ENCODE assay signal across 9 cellular contexts in genomic region chr17:27323538-27324212, GRCh38. TPM values are rescaled to one million over a fixed set of nuclear protein-coding genes. Genes with fewer than 3 reads are reported as not detected.
DNase-seq lines count a peak whose midpoint lies in the region; ATAC-seq and TF ChIP-seq lines count a peak whose summit lies in the region.
"Had no signal": no experiment of that assay in that cellular context is flagged by ENCODE, and none has a peak within 500 bp of the region (broad histone marks: within the 10 kb centered on the region; RNA-seq: fewer than 3 reads in every experiment).

No MANE protein-coding gene starts in this region.

- no peaks in the 10 kb centered on the region for H3K9me3 ChIP-seq in esophagus squamous epithelium

- peaks cover 16 to 60% (median 19%) of the 10 kb centered on the region in 3 donors for H3K4me1 ChIP-seq in esophagus squamous epithelium

- peaks cover 0 to 3% (median 0%) of the 10 kb centered on the region in 3 donors for H3K36me3 ChIP-seq in esophagus squamous epithelium

- no peak overlapping the region for H3K4me3 ChIP-seq in esophagus squamous epithelium

- no peak for TF ChIP-seq POLR2A in esophagus squamous epithelium (IDR thresholded peaks at IDR 0.05)

- no peaks in the 10 kb centered on the region for H3K36me3 Mint-ChIP-seq in osteocyte (ENCODE audit: unreplicated experiment)
- peaks cover 7% of the 10 kb centered on the region for H3K36me3 Mint-ChIP-seq in activated T-helper 1 cell treated with anti-CD3 and anti-CD28 coated beads, Interleukin-12 subunit alpha, Interleukin-12 subunit beta, Interleukin-2, Interleukin-4 antibody, amounts not matched to agents 30 ng/mL and 10 ng/mL and 1 ng/mL, durations not matched to agents 14 hours and 24 hours and 36 hours (ENCODE audit: low read depth)

- intact Hi-C loops in esophagus squamous epithelium (cut with DNase I), result no loop called here
- intact Hi-C loops in activated T-helper 1 cell treated with anti-CD3 and anti-CD28 coated beads, Interleukin-12 subunit alpha, Interleukin-12 subunit beta, Interleukin-2, Interleukin-4 antibody, amounts not matched to agents 30 ng/mL and 10 ng/mL and 1 ng/mL, durations not matched to agents 14 hours and 24 hours and 36 hours (cut with micrococcal nuclease), result no loop called here

- H3K4me1 Mint-ChIP-seq in osteocyte (ENCODE audit: unreplicated experiment), result peaks cover 17% of the 10 kb centered on the region
- no peaks in the 10 kb centered on the region for H3K4me1 Mint-ChIP-seq in activated T-helper 1 cell treated with anti-CD3 and anti-CD28 coated beads, Interleukin-12 subunit alpha, Interleukin-12 subunit beta, Interleukin-2, Interleukin-4 antibody, amounts not matched to agents 30 ng/mL and 10 ng/mL and 1 ng/mL, durations not matched to agents 14 hours and 24 hours and 36 hours (ENCODE audit: low read depth)

- no peaks in the 10 kb centered on the region for H3K9me3 Mint-ChIP-seq in osteocyte (ENCODE audit: unreplicated experiment)
- H3K9me3 Mint-ChIP-seq in activated T-helper 1 cell treated with anti-CD3 and anti-CD28 coated beads, Interleukin-12 subunit alpha, Interleukin-12 subunit beta, Interleukin-2, Interleukin-4 antibody, amounts not matched to agents 30 ng/mL and 10 ng/mL and 1 ng/mL, durations not matched to agents 14 hours and 24 hours and 36 hours, result no peaks in the 10 kb centered on the region

- TF ChIP-seq CTCF in esophagus squamous epithelium (IDR thresholded peaks at IDR 0.05) (no peak), osteocyte (IDR thresholded peaks at IDR 0.05) (no peak)

- H3K27ac ChIP-seq in esophagus squamous epithelium, result peak overlapping the region in 3 of 4 donors; percentile 42 to 51 (median 43)

- H3K27ac Mint-ChIP-seq in osteocyte (ENCODE audit: unreplicated experiment), result peak overlapping the region; percentile 38
- no peak overlapping the region for H3K27ac Mint-ChIP-seq in activated T-helper 1 cell treated with anti-CD3 and anti-CD28 coated beads, Interleukin-12 subunit alpha, Interleukin-12 subunit beta, Interleukin-2, Interleukin-4 antibody, amounts not matched to agents 30 ng/mL and 10 ng/mL and 1 ng/mL, durations not matched to agents 14 hours and 24 hours and 36 hours

- H3K27me3 Mint-ChIP-seq in osteocyte (ENCODE audit: unreplicated experiment), result no peaks in the 10 kb centered on the region
- H3K27me3 Mint-ChIP-seq in activated T-helper 1 cell treated with anti-CD3 and anti-CD28 coated beads, Interleukin-12 subunit alpha, Interleukin-12 subunit beta, Interleukin-2, Interleukin-4 antibody, amounts not matched to agents 30 ng/mL and 10 ng/mL and 1 ng/mL, durations not matched to agents 14 hours and 24 hours and 36 hours (ENCODE audit: insufficient read depth), result peaks cover 9% of the 10 kb centered on the region

- H3K27me3 ChIP-seq in esophagus squamous epithelium, result no peaks in the 10 kb centered on the region

- ATAC-seq in HG02623 (IDR thresholded peaks at IDR 0.05; ENCODE audit: unreplicated experiment), result no peak

- WGBS in esophagus squamous epithelium, 2 donors, result 32 to 40% methylated on average over 3 to 5 of the region's 7 CpGs

- peak; percentile 70 for DNase-seq in DMS153 treated with DMSO at 0.1 percent for 48 hours (lab: John Stamatoyannopoulos, UW; ENCODE audit: unreplicated experiment)
- DNase-seq in NCI-H510A treated with DMSO at 0.1 percent for 48 hours (lab: John Stamatoyannopoulos, UW), result peak; percentile 85
- no peak for DNase-seq in esophagus squamous epithelium (lab: John Stamatoyannopoulos, UW)
- peak; percentile 83 for DNase-seq in osteocyte (ENCODE audit: extremely low spot score, unreplicated experiment)
- no peak for DNase-seq in NCI-H526 treated with DMSO at 0.1 percent for 48 hours (lab: John Stamatoyannopoulos, UW)
- no peak for DNase-seq in NCI-H446 (lab: John Stamatoyannopoulos, UW)
- no peak for DNase-seq in activated T-helper 1 cell treated with anti-CD3 and anti-CD28 coated beads, Interleukin-12 subunit alpha, Interleukin-12 subunit beta, Interleukin-2, Interleukin-4 antibody, amounts not matched to agents 30 ng/mL and 10 ng/mL and 1 ng/mL, durations not matched to agents 14 hours and 24 hours and 36 hours (ENCODE audit: low spot score)
- DNase-seq: KBM-7 had no signal

- no peak overlapping the region for H3K4me3 Mint-ChIP-seq in osteocyte (ENCODE audit: unreplicated experiment)
- no peak overlapping the region for H3K4me3 Mint-ChIP-seq in activated T-helper 1 cell treated with anti-CD3 and anti-CD28 coated beads, Interleukin-12 subunit alpha, Interleukin-12 subunit beta, Interleukin-2, Interleukin-4 antibody, amounts not matched to agents 30 ng/mL and 10 ng/mL and 1 ng/mL, durations not matched to agents 14 hours and 24 hours and 36 hours

RNA-seq across cellular contexts. Expression of gene WSB1, which starts 29.8 kb away (rescaled TPM):
- total RNA-seq in esophagus squamous epithelium (100 to 1,000 TPM in 1 of 4 donors, 10 to 100 TPM in 3; 27.9 to 112 (median 62.8) TPM), osteocyte (168 and 179 TPM in 2 replicates)
- 90.3 and 102 TPM in 2 replicates for total RNA-seq in activated T-helper 1 cell treated with anti-CD3 and anti-CD28 coated beads, Interleukin-12 subunit alpha, Interleukin-12 subunit beta, Interleukin-2, Interleukin-4 antibody, amounts not matched to agents 30 ng/mL and 10 ng/mL and 1 ng/mL, durations not matched to agents 14 hours and 24 hours and 36 hours

Comparison
In these comparisons a context has a peak if more than half of its experiments do, and no peak if none do; other contexts are left out.
1. DNase-seq: peak in DMS153 treated with DMSO at 0.1 percent for 48 hours (single experiment), NCI-H510A treated with DMSO at 0.1 percent for 48 hours (single experiment) and osteocyte (single experiment); none in esophagus squamous epithelium (single experiment), NCI-H526 treated with DMSO at 0.1 percent for 48 hours (single experiment), NCI-H446 (0 of 2) and activated T-helper 1 cell treated with anti-CD3 and anti-CD28 coated beads, Interleukin-12 subunit alpha, Interleukin-12 subunit beta, Interleukin-2, Interleukin-4 antibody, amounts not matched to agents 30 ng/mL and 10 ng/mL and 1 ng/mL, durations not matched to agents 14 hours and 24 hours and 36 hours (single experiment).